ENCODE assay signal across 22 cellular contexts in the genomic region with DNA sequence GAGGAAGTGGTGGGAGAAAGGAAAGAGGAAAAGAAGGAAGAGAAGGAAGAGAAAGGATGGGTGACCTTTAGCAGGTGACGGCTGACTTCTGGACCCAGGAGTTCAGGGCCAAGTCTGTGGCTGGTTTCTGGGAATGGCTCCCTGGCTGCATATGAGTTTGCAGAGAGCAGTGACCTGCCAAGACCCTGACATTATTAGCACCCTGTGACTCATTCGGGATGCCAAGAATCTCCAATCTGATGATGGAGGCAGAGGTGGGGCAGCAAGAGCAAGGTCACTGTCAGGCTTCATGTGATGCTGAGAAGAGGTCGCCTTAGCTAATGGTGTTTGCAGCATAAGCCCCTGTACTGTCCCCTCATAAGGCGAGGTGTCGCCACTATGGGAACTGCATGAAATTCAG. TPM values are rescaled to one million over a fixed set of nuclear protein-coding genes. Genes with fewer than 3 reads are reported as not detected.
"Had no signal": no experiment of that assay in that cellular context is flagged by ENCODE, and none has a peak within 500 bp of the region (broad histone marks: within the 10 kb centered on the region; RNA-seq: fewer than 3 reads in every experiment).

No MANE protein-coding gene starts in this region.

- H3K9me3 Mint-ChIP-seq: activated CD4-positive, alpha-beta T cell treated with anti-CD3 and anti-CD28 coated beads, Interleukin-2, amount 10 ng/mL, durations not matched to agents 24 days and 14 days; activated T-cell treated with anti-CD3 and anti-CD28 coated beads, Interleukin-2, amount 50 U/mL, for 72 hours; brain; central memory CD8-positive, alpha-beta T cell; naive B cell; neural progenitor cell had no signal

- H3K36me3 Mint-ChIP-seq: activated naive CD8-positive, alpha-beta T cell; brain; neural progenitor cell had no signal

- H3K4me1 Mint-ChIP-seq: activated CD4-positive, alpha-beta T cell treated with anti-CD3 and anti-CD28 coated beads, Interleukin-2, amount 10 ng/mL, durations not matched to agents 24 days and 14 days; brain; central memory CD8-positive, alpha-beta T cell; naive B cell; neural progenitor cell; T-helper 17 cell had no signal

- H3K4me3 ChIP-seq: coronary artery, neural progenitor cell, ovary, skin epidermis had no signal

- H3K36me3 ChIP-seq: neural progenitor cell, ovary had no signal

- H3K4me3 Mint-ChIP-seq: activated CD4-positive, alpha-beta T cell treated with anti-CD3 and anti-CD28 coated beads, Interleukin-2, amount 10 ng/mL, durations not matched to agents 24 days and 14 days; activated CD8-positive, alpha-beta T cell treated with anti-CD3 and anti-CD28 coated beads, Interleukin-2, amount 10 ng/mL, durations not matched to agents 7 days and 5 days; activated naive CD8-positive, alpha-beta T cell; activated T-cell treated with anti-CD3 and anti-CD28 coated beads, Interleukin-2, amount 50 U/mL, for 72 hours; brain; central memory CD8-positive, alpha-beta T cell; neural progenitor cell; T-helper 17 cell had no signal

- H3K27ac Mint-ChIP-seq: activated CD4-positive, alpha-beta T cell treated with anti-CD3 and anti-CD28 coated beads, Interleukin-2, amount 10 ng/mL, durations not matched to agents 24 days and 14 days; activated CD8-positive, alpha-beta T cell treated with anti-CD3 and anti-CD28 coated beads, Interleukin-2, amount 10 ng/mL, durations not matched to agents 7 days and 5 days; activated naive CD8-positive, alpha-beta T cell; activated T-cell treated with anti-CD3 and anti-CD28 coated beads, Interleukin-2, amount 50 U/mL, for 72 hours; neural progenitor cell; T-helper 17 cell had no signal

- H3K27me3 Mint-ChIP-seq: activated CD4-positive, alpha-beta T cell treated with anti-CD3 and anti-CD28 coated beads, Interleukin-2, amount 10 ng/mL, durations not matched to agents 24 days and 14 days; activated naive CD8-positive, alpha-beta T cell; brain; naive B cell had no signal

- H3K27ac ChIP-seq: coronary artery, neural progenitor cell, ovary had no signal

- ATAC-seq: activated CD8-positive, alpha-beta T cell treated with anti-CD3 and anti-CD28 coated beads, Interleukin-2, amount 10 ng/mL, durations not matched to agents 7 days and 5 days; activated T-cell treated with anti-CD3 and anti-CD28 coated beads, Interleukin-2, amount 50 U/mL, for 72 hours; left colon; T-helper 17 cell had no signal

- H3K27me3 ChIP-seq: neural progenitor cell, ovary had no signal

- H3K9me3 ChIP-seq: ovary had no signal

- DNase-seq: activated CD4-positive, alpha-beta T cell treated with anti-CD3 and anti-CD28 coated beads, Interleukin-2, amount 10 ng/mL, durations not matched to agents 24 days and 14 days; activated CD4-positive, CD25-positive, alpha-beta regulatory T cell; activated CD8-positive, alpha-beta memory T cell treated with anti-CD3 and anti-CD28 coated beads, Interleukin-2, amount 50 U/mL, for 4 hours; activated CD8-positive, alpha-beta T cell treated with anti-CD3 and anti-CD28 coated beads, Interleukin-2, amount 10 ng/mL, durations not matched to agents 7 days and 5 days; activated gamma-delta T cell; activated T-cell treated with anti-CD3 and anti-CD28 coated beads, Interleukin-2, amount 50 U/mL, for 72 hours; amygdala; foreskin melanocyte; left colon; mammary epithelial cell; naive B cell; ovary; stimulated activated CD4-positive, alpha-beta T cell treated with anti-CD3 and anti-CD28 coated beads, Interleukin-4, amount 100 ng/mL, for 24 hours; stimulated activated naive CD4-positive, alpha-beta T cell treated with Interleukin-2 at 50 U/mL for 16 hours; T-helper 17 cell; trophoblast cell had no signal

- H3K9ac ChIP-seq: neural progenitor cell had no signal

RNA-seq across cellular contexts. Expression of gene MYZAP, which starts 42.6 kb away (rescaled TPM):
- total RNA-seq: activated CD4-positive, alpha-beta T cell treated with anti-CD3 and anti-CD28 coated beads, Interleukin-2, amount 10 ng/mL, durations not matched to agents 24 days and 14 days; activated CD8-positive, alpha-beta T cell treated with anti-CD3 and anti-CD28 coated beads, Interleukin-2, amount 10 ng/mL, durations not matched to agents 7 days and 5 days had no signal
